Comparison of ENCODE assay signal across 8 cellular contexts in the genomic region with DNA sequence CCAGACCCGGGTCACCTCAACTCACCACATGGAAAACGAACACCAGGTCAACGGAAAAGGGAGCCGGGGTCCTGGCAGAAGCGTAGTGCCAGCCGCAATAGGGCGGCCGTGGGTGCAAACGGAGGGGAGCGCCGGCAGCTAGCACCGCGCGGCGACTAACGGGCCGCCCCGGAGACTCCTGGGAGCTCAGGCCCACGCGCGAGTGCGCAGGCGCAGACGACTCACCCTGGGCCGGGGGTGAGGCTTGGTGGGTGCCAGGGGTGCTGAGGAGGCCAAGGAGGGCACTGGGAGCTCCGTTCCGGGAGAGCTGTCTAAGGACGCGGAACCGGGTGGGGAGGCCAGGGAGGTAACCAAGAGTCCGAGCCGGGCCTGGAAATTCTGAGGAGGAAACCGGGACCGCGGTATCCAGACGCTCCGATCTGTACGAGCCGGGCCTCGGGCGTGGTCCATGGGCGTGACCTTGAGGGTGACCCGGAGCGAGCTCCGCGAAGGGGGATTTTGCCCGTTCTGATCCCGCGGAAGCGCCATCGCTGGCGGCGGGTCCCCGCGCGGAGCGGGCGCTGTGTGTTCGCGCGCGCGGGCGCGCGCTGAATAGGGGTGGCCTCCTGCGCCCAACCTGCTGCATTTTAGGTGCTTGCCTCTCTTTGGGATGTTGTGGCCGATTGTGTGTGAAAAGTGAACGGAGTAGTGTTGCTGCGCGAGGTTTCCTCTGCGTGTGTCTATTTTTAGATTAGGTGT. TPM values are rescaled to one million over a fixed set of nuclear protein-coding genes. Genes with fewer than 3 reads are reported as not detected.
DNase-seq lines count a peak whose midpoint lies in the region; ATAC-seq and TF ChIP-seq lines count a peak whose summit lies in the region.

A gene (plus strand): TSS at position 213 of the 738 bp plus-strand sequence. CDS start 4,602 bp downstream, outside the sequence.

- no peaks in the 10 kb centered on the region for H3K27me3 Mint-ChIP-seq in activated T-helper 17 cell treated with anti-CD3 and anti-CD28 coated beads, Interleukin-2, amount 50 U/mL, for 72 hours
- peaks cover 11% of the 10 kb centered on the region for H3K27me3 Mint-ChIP-seq in nephron progenitor cell (ENCODE audit: low read depth, poor library complexity)

- H3K27ac Mint-ChIP-seq in activated T-helper 17 cell treated with anti-CD3 and anti-CD28 coated beads, Interleukin-2, amount 50 U/mL, for 72 hours: peak within 1 kb of the TSS; percentile 82
- H3K27ac Mint-ChIP-seq in nephron progenitor cell: peak within 1 kb of the TSS; percentile 62

- peak within 1 kb of the TSS; percentile 99 for H3K4me3 Mint-ChIP-seq in activated T-helper 17 cell treated with anti-CD3 and anti-CD28 coated beads, Interleukin-2, amount 50 U/mL, for 72 hours
- H3K4me3 Mint-ChIP-seq in nephron progenitor cell: peak within 1 kb of the TSS; percentile 93

- peaks cover 19% of the 10 kb centered on the region for H3K4me1 Mint-ChIP-seq in activated T-helper 17 cell treated with anti-CD3 and anti-CD28 coated beads, Interleukin-2, amount 50 U/mL, for 72 hours
- peaks cover 22% of the 10 kb centered on the region for H3K4me1 Mint-ChIP-seq in nephron progenitor cell

- TF ChIP-seq CTCF in nephron progenitor cell (IDR thresholded peaks at IDR 0.05): no peak

- H3K9me3 Mint-ChIP-seq in activated T-helper 17 cell treated with anti-CD3 and anti-CD28 coated beads, Interleukin-2, amount 50 U/mL, for 72 hours: no peaks in the 10 kb centered on the region
- H3K9me3 Mint-ChIP-seq in nephron progenitor cell: peaks cover 72% of the 10 kb centered on the region

- H3K36me3 Mint-ChIP-seq in activated T-helper 17 cell treated with anti-CD3 and anti-CD28 coated beads, Interleukin-2, amount 50 U/mL, for 72 hours (ENCODE audit: low read depth): peaks cover 37% of the 10 kb centered on the region
- peaks cover 74% of the 10 kb centered on the region for H3K36me3 Mint-ChIP-seq in nephron progenitor cell (ENCODE audit: low read depth)

- DNase-seq in OCI-M2 (lab: John Stamatoyannopoulos, UW; ENCODE audit: unreplicated experiment) (peak; percentile 91), fibroblast of the conjunctiva (ENCODE audit: low read depth) (peak; percentile 40), nephron progenitor cell (peak; percentile 77), COLO668 (lab: John Stamatoyannopoulos, UW; ENCODE audit: unreplicated experiment) (no peak)
- peak; percentile 91 for DNase-seq in stimulated activated naive CD8-positive, alpha-beta T cell treated with anti-CD3 and anti-CD28 coated beads, Interleukin-15, Interleukin-2, amounts not matched to agents 100 U/mL and 50 U/mL, for 24 hours

- ATAC-seq in GM18517 (IDR thresholded peaks at IDR 0.05; ENCODE audit: unreplicated experiment) (peak; percentile 36), HG03064 (IDR thresholded peaks at IDR 0.05; ENCODE audit: low read depth, unreplicated experiment) (peak; percentile 49)
- peak; percentile 86 for ATAC-seq in activated T-helper 17 cell treated with anti-CD3 and anti-CD28 coated beads, Interleukin-2, amount 50 U/mL, for 72 hours (replicated peaks)
- ATAC-seq in stimulated activated naive CD8-positive, alpha-beta T cell treated with anti-CD3 and anti-CD28 coated beads, Interleukin-15, Interleukin-2, amounts not matched to agents 100 U/mL and 50 U/mL, for 24 hours: peak; percentile 86

RNA-seq across cellular contexts. Expression of the gene that starts here (rescaled TPM):
- total RNA-seq in activated T-helper 17 cell treated with anti-CD3 and anti-CD28 coated beads, Interleukin-2, amount 50 U/mL, for 72 hours: 10 to 100 TPM in 1 of 2 donors, 1 to 10 TPM in 1; 9.7 to 12.3 TPM

Comparison
In these comparisons a context has a peak if more than half of its experiments do, and no peak if none do; other contexts are left out.
1. ATAC-seq: peak in every context shown above with its lines; median percentile 86 in activated T-helper 17 cell treated with anti-CD3 and anti-CD28 coated beads, Interleukin-2, amount 50 U/mL, for 72 hours; 86 in stimulated activated naive CD8-positive, alpha-beta T cell treated with anti-CD3 and anti-CD28 coated beads, Interleukin-15, Interleukin-2, amounts not matched to agents 100 U/mL and 50 U/mL, for 24 hours; 49 in HG03064; 36 in GM18517.